Comparison of ENCODE assay signal across 11 cellular contexts in the genomic region with DNA sequence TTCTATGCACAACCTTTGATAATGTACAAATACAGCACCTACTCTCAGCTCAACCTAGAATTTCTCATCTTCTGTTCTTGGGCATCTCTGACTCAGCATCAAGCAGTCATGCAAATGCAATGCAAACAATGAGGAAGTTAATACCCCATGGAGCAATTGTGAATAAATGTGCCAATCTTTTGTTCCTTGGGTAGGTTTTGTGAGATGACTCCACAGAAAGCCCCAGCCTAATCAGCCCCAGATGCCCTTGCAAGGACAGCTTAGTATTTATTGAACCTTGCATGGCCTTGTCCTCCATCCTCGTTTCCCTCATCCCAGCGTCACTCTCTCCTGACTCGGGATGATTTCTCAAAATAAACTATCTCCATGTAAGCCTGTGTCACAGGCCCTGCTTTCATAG.
DNase-seq lines count a peak whose midpoint lies in the region; ATAC-seq and TF ChIP-seq lines count a peak whose summit lies in the region.
"Had no signal": no experiment of that assay in that cellular context is flagged by ENCODE, and none has a peak within 500 bp of the region (broad histone marks: within the 10 kb centered on the region; RNA-seq: fewer than 3 reads in every experiment).

No MANE protein-coding gene starts in this region.

- intact Hi-C loops in Calu3 (cut with micrococcal nuclease; ENCODE audit: unreplicated experiment), result loop anchor here (5.0 kb wide), 1 partner anchor 845 kb away; no protein-coding TSS in a partner anchor
- intact Hi-C loops in vagina (cut with DNase I), result no loop called here
- intact Hi-C loops in OCI-LY7 (cut with micrococcal nuclease; ENCODE audit: unreplicated experiment), result no loop called here

- no peaks in the 10 kb centered on the region for H3K9me2 ChIP-seq in OCI-LY7 (ENCODE audit: insufficient read depth, low read length)

- H3K27me3 ChIP-seq in MG63 (no peaks in the 10 kb centered on the region), lung (ENCODE audit: control insufficient read depth, insufficient read depth) (no peaks in the 10 kb centered on the region), vagina (no peaks in the 10 kb centered on the region), SJCRH30 (no peaks in the 10 kb centered on the region)

- DNase-seq in Calu3 (peak; percentile 51), MG63 (peak; percentile 73), chondrocyte (ENCODE audit: low spot score) (no peak), lung (ENCODE audit: low spot score) (no peak), vagina (ENCODE audit: extremely low spot score in 2 of 2) (no peak), SJCRH30 (no peak), OCI-LY7 (ENCODE audit: low spot score) (no peak)
- no peak for DNase-seq in stimulated activated CD4-positive, alpha-beta T cell treated with anti-CD3 and anti-CD28 coated beads, Interleukin-2, amount 100 ng/mL, for 24 hours
- DNase-seq: activated CD8-positive, alpha-beta memory T cell treated with anti-CD3 and anti-CD28 coated beads, Interleukin-2, amount 10 ng/mL, durations not matched to agents 7 days and 5 days; effector CD4-positive, alpha-beta T cell had no signal

- TF ChIP-seq CTCF in Calu3 (IDR thresholded peaks at IDR 0.05; ENCODE audit: unreplicated experiment), result no peak
- no peak for TF ChIP-seq CTCF in chondrocyte (IDR thresholded peaks at IDR 0.05)
- no peak for TF ChIP-seq CTCF in lung (IDR thresholded peaks at IDR 0.05; ENCODE audit: control extremely low read depth, extremely low read depth)
- TF ChIP-seq CTCF in vagina (IDR thresholded peaks at IDR 0.05), result no peak
- no peak for TF ChIP-seq CTCF in OCI-LY7 (conservative IDR thresholded peaks at IDR 0.05; ENCODE audit: low read length)

- H3K9me3 Mint-ChIP-seq in Calu3 (ENCODE audit: low read depth, unreplicated experiment) (no peaks in the 10 kb centered on the region), chondrocyte (ENCODE audit: low read depth) (no peaks in the 10 kb centered on the region)

- H3K9me3 ChIP-seq in MG63 (no peaks in the 10 kb centered on the region), lung (ENCODE audit: control insufficient read depth in 2 of 2, insufficient read depth in 1 of 2, low read length in 1 of 2) (no peaks in the 10 kb centered on the region), vagina (no peaks in the 10 kb centered on the region), SJCRH30 (replicated peaks) (no peaks in the 10 kb centered on the region), OCI-LY7 (ENCODE audit: low read length) (no peaks in the 10 kb centered on the region)

- no peaks in the 10 kb centered on the region for H3K79me2 ChIP-seq in OCI-LY7 (ENCODE audit: insufficient read depth, low read depth, low read length)

- peak overlapping the region; percentile 87 for H3K27ac Mint-ChIP-seq in Calu3 (ENCODE audit: unreplicated experiment)
- peak overlapping the region; percentile 63 for H3K27ac Mint-ChIP-seq in chondrocyte (ENCODE audit: unreplicated experiment)
- H3K27ac Mint-ChIP-seq: activated CD8-positive, alpha-beta memory T cell treated with anti-CD3 and anti-CD28 coated beads, Interleukin-2, amount 10 ng/mL, durations not matched to agents 7 days and 5 days; stimulated activated effector memory CD8-positive, alpha-beta T cell treated with anti-CD3 and anti-CD28 coated beads, Interleukin-12 subunit alpha, Interleukin-12 subunit beta, amount 100 ng/mL, for 72 hours had no signal

- H3K4me3 ChIP-seq in MG63 (no peak overlapping the region), lung (no peak overlapping the region), vagina (no peak overlapping the region), SJCRH30 (no peak overlapping the region), OCI-LY7 (ENCODE audit: low read depth, low read length, poor library complexity, severe bottlenecking) (no peak overlapping the region)

- BruUV-seq in Calu3 (replicated peaks; lab: Mats Ljungman, UMichigan), result no TSS peak
- BruUV-seq in OCI-LY7 (replicated peaks; lab: Mats Ljungman, UMichigan), result no TSS peak

- no peak overlapping the region for H2AFZ ChIP-seq in OCI-LY7 (ENCODE audit: low read length)

- peaks cover 43% of the 10 kb centered on the region for H3K4me1 Mint-ChIP-seq in Calu3 (ENCODE audit: low read depth, unreplicated experiment)
- peaks cover 33% of the 10 kb centered on the region for H3K4me1 Mint-ChIP-seq in chondrocyte (ENCODE audit: low read depth)
- H3K4me1 Mint-ChIP-seq: stimulated activated effector memory CD8-positive, alpha-beta T cell treated with anti-CD3 and anti-CD28 coated beads, Interleukin-12 subunit alpha, Interleukin-12 subunit beta, amount 100 ng/mL, for 72 hours had no signal

- H3K4me1 ChIP-seq in lung (ENCODE audit: control insufficient read depth in 2 of 2, insufficient read depth in 2 of 2, low read length in 2 of 2) (no peaks in the 10 kb centered on the region), vagina (no peaks in the 10 kb centered on the region), SJCRH30 (no peaks in the 10 kb centered on the region), OCI-LY7 (ENCODE audit: insufficient read depth, low read length, poor library complexity, severe bottlenecking) (no peaks in the 10 kb centered on the region)

- no peaks in the 10 kb centered on the region for H4K20me1 ChIP-seq in OCI-LY7 (ENCODE audit: insufficient read depth, low read length)

- CTCF ChIA-PET in Calu3 (lab: Charles Lee) (interaction anchor here (0.6 kb wide), 1 partner anchor 1158 kb away, joined by 3 read pairs; no protein-coding TSS in a partner anchor), OCI-LY7 (lab: Charles Lee; ENCODE audit: unreplicated experiment) (no interaction called here)

- H3K36me3 ChIP-seq in MG63 (no peaks in the 10 kb centered on the region), lung (ENCODE audit: control insufficient read depth in 2 of 2, insufficient read depth in 2 of 2, low read length in 2 of 2) (no peaks in the 10 kb centered on the region), vagina (no peaks in the 10 kb centered on the region), SJCRH30 (no peaks in the 10 kb centered on the region), OCI-LY7 (ENCODE audit: insufficient read depth, low read length) (no peaks in the 10 kb centered on the region)

- TF ChIP-seq POLR2A in vagina (IDR thresholded peaks at IDR 0.05), result no peak

- H3K27me3 Mint-ChIP-seq in Calu3 (ENCODE audit: unreplicated experiment), result no peaks in the 10 kb centered on the region
- no peaks in the 10 kb centered on the region for H3K27me3 Mint-ChIP-seq in chondrocyte (ENCODE audit: low read depth)
- H3K27me3 Mint-ChIP-seq: activated CD8-positive, alpha-beta memory T cell treated with anti-CD3 and anti-CD28 coated beads, Interleukin-2, amount 10 ng/mL, durations not matched to agents 7 days and 5 days had no signal

- peak; percentile 37 for ATAC-seq in lung (ENCODE audit: insufficient read depth, low FRiP score)
- ATAC-seq: activated CD8-positive, alpha-beta memory T cell treated with anti-CD3 and anti-CD28 coated beads, Interleukin-2, amount 10 ng/mL, durations not matched to agents 7 days and 5 days; stimulated activated effector memory CD8-positive, alpha-beta T cell treated with anti-CD3 and anti-CD28 coated beads, Interleukin-12 subunit alpha, Interleukin-12 subunit beta, amount 100 ng/mL, for 72 hours had no signal

- POLR2A ChIA-PET in OCI-LY7 (lab: Charles Lee), result no interaction called here

- H3K4me3 Mint-ChIP-seq in Calu3 (ENCODE audit: low read depth, unreplicated experiment) (no peak overlapping the region), chondrocyte (ENCODE audit: unreplicated experiment) (no peak overlapping the region)
- H3K4me3 Mint-ChIP-seq: activated CD8-positive, alpha-beta memory T cell treated with anti-CD3 and anti-CD28 coated beads, Interleukin-2, amount 10 ng/mL, durations not matched to agents 7 days and 5 days; stimulated activated effector memory CD8-positive, alpha-beta T cell treated with anti-CD3 and anti-CD28 coated beads, Interleukin-12 subunit alpha, Interleukin-12 subunit beta, amount 100 ng/mL, for 72 hours had no signal

- H3K27ac ChIP-seq in lung (ENCODE audit: low read depth in 1 of 2, low read length in 1 of 2) (no peak overlapping the region), vagina (no peak overlapping the region), SJCRH30 (no peak overlapping the region), OCI-LY7 (ENCODE audit: low read depth, low read length, poor library complexity, severe bottlenecking) (no peak overlapping the region)

- H3K4me2 ChIP-seq in OCI-LY7 (ENCODE audit: low read length), result no peak overlapping the region

- no peaks in the 10 kb centered on the region for H3K36me3 Mint-ChIP-seq in Calu3 (ENCODE audit: insufficient read depth, unreplicated experiment)
- no peaks in the 10 kb centered on the region for H3K36me3 Mint-ChIP-seq in chondrocyte (ENCODE audit: low read depth)
- H3K36me3 Mint-ChIP-seq: activated CD8-positive, alpha-beta memory T cell treated with anti-CD3 and anti-CD28 coated beads, Interleukin-2, amount 10 ng/mL, durations not matched to agents 7 days and 5 days; stimulated activated effector memory CD8-positive, alpha-beta T cell treated with anti-CD3 and anti-CD28 coated beads, Interleukin-12 subunit alpha, Interleukin-12 subunit beta, amount 100 ng/mL, for 72 hours had no signal

- WGBS in lung, 2 donors, result 64 to 67% methylated on average over 3 of the region's 3 CpGs

Comparison
In these comparisons a context has a peak if more than half of its experiments do, and no peak if none do; other contexts are left out.
1. DNase-seq: peak in Calu3 (single experiment) and MG63 (single experiment); none in chondrocyte (single experiment), lung (single experiment), stimulated activated CD4-positive, alpha-beta T cell treated with anti-CD3 and anti-CD28 coated beads, Interleukin-2, amount 100 ng/mL, for 24 hours (0 of 2), vagina (0 of 2), SJCRH30 (0 of 2) and OCI-LY7 (single experiment).